ENCODE assay signal across 8 cellular contexts in the genomic region with DNA sequence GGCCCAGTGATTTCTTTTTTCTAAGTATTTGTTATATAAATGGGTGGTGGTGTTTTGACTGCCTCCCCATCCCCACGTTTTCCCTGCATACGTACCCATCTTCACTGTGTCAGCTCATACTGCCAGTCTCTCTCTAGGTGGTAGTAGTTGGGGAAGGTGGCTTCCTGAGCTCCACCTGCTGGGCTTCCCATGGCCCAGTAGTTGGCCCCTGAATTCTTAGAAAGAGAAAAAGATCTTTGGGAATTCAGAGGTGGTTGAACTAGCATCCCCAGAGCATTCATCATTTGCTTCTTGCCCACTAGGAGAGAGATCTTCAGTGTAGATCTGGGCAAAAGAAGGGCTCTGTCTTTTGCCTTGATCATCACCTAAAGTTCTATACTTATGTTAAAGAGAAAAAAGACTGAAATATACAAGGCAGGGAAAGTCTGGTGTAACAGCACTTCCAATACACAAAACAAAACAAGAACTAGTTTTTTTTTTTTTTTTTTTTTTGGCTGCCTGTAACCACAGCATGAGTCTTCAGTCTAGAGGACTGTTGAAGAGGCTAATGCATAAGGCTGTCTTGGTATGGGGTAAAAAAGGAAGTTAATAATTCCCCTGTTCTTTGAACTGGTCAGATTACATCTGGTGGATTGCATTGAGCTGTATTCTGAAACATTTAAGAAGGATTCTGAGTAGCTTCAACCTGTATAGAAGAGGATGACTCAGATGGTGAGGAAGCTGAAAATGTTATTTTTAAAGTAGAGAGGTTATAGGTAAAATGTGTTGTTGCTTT.
DNase-seq lines count a peak whose midpoint lies in the region; ATAC-seq and TF ChIP-seq lines count a peak whose summit lies in the region.

No MANE protein-coding gene starts in this region.

- no peaks in the 10 kb centered on the region for H3K36me3 ChIP-seq in BE2C

- no peak for TF ChIP-seq CTCF in BE2C (IDR thresholded peaks at IDR 0.05; ENCODE audit: low read depth, low read length)

- ATAC-seq in GM19468 (IDR thresholded peaks at IDR 0.05; ENCODE audit: extremely low read depth, unreplicated experiment) (peak; percentile 87), HG03342 (IDR thresholded peaks at IDR 0.05; ENCODE audit: unreplicated experiment) (peak; percentile 97)

- H3K27me3 ChIP-seq in BE2C: no peaks in the 10 kb centered on the region

- in situ Hi-C loops in Caki2 (cut with HindIII; ENCODE audit: low pct_unique_long_range_greater_than_20kb, low sequenced_read_pairs): no loop called here

- H3K9me3 ChIP-seq in BE2C: no peaks in the 10 kb centered on the region

- H3K4me1 ChIP-seq in BE2C: no peaks in the 10 kb centered on the region

- peak; percentile 79 for DNase-seq in Caki2 (ENCODE audit: low read depth)
- peak; percentile 37 for DNase-seq in astrocyte of the hippocampus (ENCODE audit: low read depth, low spot score)
- no peak for DNase-seq in NCI-H524 (lab: John Stamatoyannopoulos, UW)
- no peak for DNase-seq in activated gamma-delta T cell treated with Interleukin-2 at 50 U/mL for 16 hours
- DNase-seq in NCI-H2107 treated with DMSO at 0.1 percent for 48 hours (lab: John Stamatoyannopoulos, UW; ENCODE audit: unreplicated experiment): no peak
- DNase-seq in BE2C: no peak

- no peak overlapping the region for H3K4me3 ChIP-seq in BE2C (ENCODE audit: low read depth, low read length)

Comparison
In these comparisons a context has a peak if more than half of its experiments do, and no peak if none do; other contexts are left out.
1. DNase-seq: peak in Caki2 (single experiment) and astrocyte of the hippocampus (single experiment); none in NCI-H524 (0 of 2), activated gamma-delta T cell treated with Interleukin-2 at 50 U/mL for 16 hours (single experiment), NCI-H2107 treated with DMSO at 0.1 percent for 48 hours (single experiment) and BE2C (single experiment).